In genomic region chr2:168084267-168084781, GRCh38 we compare ENCODE assay signal across 31 cellular contexts.
A peak's percentile ranks its signal among the peaks of the same experiment; 100 is the strongest.
DNase-seq lines count a peak whose midpoint lies in the region; ATAC-seq and TF ChIP-seq lines count a peak whose summit lies in the region.
"Had no signal": no experiment of that assay in that cellular context is flagged by ENCODE, and none has a peak within 500 bp of the region (broad histone marks: within the 10 kb centered on the region; RNA-seq: fewer than 3 reads in every experiment).

No MANE protein-coding gene starts in this region.

- H3K27me3 ChIP-seq in GM23338 (ENCODE audit: insufficient read depth) (no peaks in the 10 kb centered on the region), neural cell (ENCODE audit: insufficient read depth, low read depth, low read length) (no peaks in the 10 kb centered on the region), tibial artery (no peaks in the 10 kb centered on the region), smooth muscle cell (ENCODE audit: low read depth) (no peaks in the 10 kb centered on the region)
- H3K27me3 ChIP-seq: body of pancreas had no signal

- no peak overlapping the region for H3K27ac Mint-ChIP-seq in GM23338
- H3K27ac Mint-ChIP-seq: activated CD4-positive, alpha-beta memory T cell treated with anti-CD3 and anti-CD28 coated beads, Interleukin-2, amount 10 ng/mL, durations not matched to agents 7 days and 5 days; activated T-helper 1 cell treated with anti-CD3 and anti-CD28 coated beads, Interleukin-12 subunit alpha, Interleukin-12 subunit beta, Interleukin-2, Interleukin-4 antibody, amounts not matched to agents 30 ng/mL and 10 ng/mL and 1 ng/mL, durations not matched to agents 14 hours and 24 hours and 36 hours; T-helper 1 cell treated with Interleukin-12 subunit alpha and Interleukin-12 subunit beta and Interleukin-4 antibody, amounts not matched to agents 30 μg/mL and 1 μg/mL, for 36 hours; type B pancreatic cell had no signal

- no peaks in the 10 kb centered on the region for H3K9me3 ChIP-seq in neural cell (ENCODE audit: low read length)
- no peaks in the 10 kb centered on the region for H3K9me3 ChIP-seq in tibial artery
- no peaks in the 10 kb centered on the region for H3K9me3 ChIP-seq in smooth muscle cell (replicated peaks; ENCODE audit: low read depth)
- H3K9me3 ChIP-seq: body of pancreas had no signal

- H3K4me2 ChIP-seq in GM23338 (no peak overlapping the region), neural cell (ENCODE audit: low read length) (no peak overlapping the region), smooth muscle cell (no peak overlapping the region)
- H3K4me2 ChIP-seq: KMS-11 had no signal

- H3K9me2 ChIP-seq in GM23338 (ENCODE audit: insufficient read depth) (no peaks in the 10 kb centered on the region), neural cell (ENCODE audit: insufficient read depth, low read length) (no peaks in the 10 kb centered on the region)

- DNase-seq in GM23338 (ENCODE audit: low spot score) (peak; percentile 10), NCI-H82 treated with DMSO at 0.1 percent for 48 hours (lab: John Stamatoyannopoulos, UW; ENCODE audit: unreplicated experiment) (peak; percentile 39), choroid plexus epithelial cell (ENCODE audit: low read depth) (peak; percentile 10), tibial artery (no peak), smooth muscle cell (lab: John Stamatoyannopoulos, UW; ENCODE audit: unreplicated experiment) (no peak), medulla oblongata (ENCODE audit: extremely low spot score) (no peak)
- DNase-seq: activated CD4-positive, alpha-beta memory T cell treated with anti-CD3 and anti-CD28 coated beads, Interleukin-2, amount 10 ng/mL, durations not matched to agents 7 days and 5 days; activated CD8-positive, alpha-beta memory T cell treated with anti-CD3 and anti-CD28 coated beads, Interleukin-2, amount 50 U/mL, for 48 hours; activated naive CD4-positive, alpha-beta T cell treated with Interleukin-2 at 50 U/mL for 16 hours; body of pancreas; cerebellar nuclear complex; EL; hippocampal formation; immature natural killer cell; left cardiac atrium; mammary epithelial cell; MV-4-11; NCI-H1436; NCI-H2107; NCI-H446; NCI-H748 treated with DMSO at 0.1 percent for 48 hours; PC-3; stimulated activated CD4-positive, alpha-beta T cell treated with anti-CD3 and anti-CD28 coated beads, Interleukin-15, amount 100 ng/mL, for 24 hours; stimulated activated CD4-positive, alpha-beta T cell treated with anti-CD3 and anti-CD28 coated beads, Interleukin-4, amount 100 ng/mL, for 4 hours had no signal

- H3F3A ChIP-seq in GM23338 (replicated peaks; ENCODE audit: low read depth) = no peaks in the 10 kb centered on the region
- H3F3A ChIP-seq in neural cell (ENCODE audit: insufficient read depth, low read length, poor library complexity, severe bottlenecking) = no peaks in the 10 kb centered on the region
- no peaks in the 10 kb centered on the region for H3F3A ChIP-seq in smooth muscle cell (ENCODE audit: low read depth)

- H3K79me2 ChIP-seq in GM23338 (replicated peaks; ENCODE audit: insufficient read depth) (no peaks in the 10 kb centered on the region), neural cell (replicated peaks; ENCODE audit: insufficient read depth, low read length) (no peaks in the 10 kb centered on the region), smooth muscle cell (ENCODE audit: low read depth) (no peaks in the 10 kb centered on the region)

- H3K36me3 ChIP-seq in GM23338 (ENCODE audit: insufficient read depth) (no peaks in the 10 kb centered on the region), neural cell (ENCODE audit: insufficient read depth, low read length) (no peaks in the 10 kb centered on the region), tibial artery (no peaks in the 10 kb centered on the region), smooth muscle cell (ENCODE audit: low read depth) (no peaks in the 10 kb centered on the region)

- H3K9me3 Mint-ChIP-seq in GM23338 = no peaks in the 10 kb centered on the region; the same call in 1 of the 3 replicates
- H3K9me3 Mint-ChIP-seq: immature natural killer cell, type B pancreatic cell had no signal

- peak; percentile 75 for TF ChIP-seq RAD21 in neural cell (conservative IDR thresholded peaks at IDR 0.05)

- H2AFZ ChIP-seq in GM23338 (no peak overlapping the region), neural cell (ENCODE audit: low read depth, low read length) (no peak overlapping the region), smooth muscle cell (ENCODE audit: low read depth) (no peak overlapping the region)

- H3K9ac ChIP-seq in neural cell (ENCODE audit: low read length) (peak overlapping the region; percentile 4), smooth muscle cell (ENCODE audit: low read depth) (no peak overlapping the region)
- H3K9ac ChIP-seq: KMS-11 had no signal

- H3K4me1 ChIP-seq in GM23338 (ENCODE audit: insufficient read depth) (peaks cover 7% of the 10 kb centered on the region; the same call in 1 of the 2 replicates), tibial artery (no peaks in the 10 kb centered on the region), smooth muscle cell (ENCODE audit: low read depth) (peaks cover 15% of the 10 kb centered on the region)
- H3K4me1 ChIP-seq: body of pancreas had no signal

- no peak for ATAC-seq in GM23338
- no peak for ATAC-seq in GM18873 (IDR thresholded peaks at IDR 0.05; ENCODE audit: low FRiP score, unreplicated experiment)
- ATAC-seq: body of pancreas, GM12878, left cardiac atrium, PC-3 had no signal

- H3K4me3 ChIP-seq in GM23338 = no peak overlapping the region
- H3K4me3 ChIP-seq in choroid plexus epithelial cell (ENCODE audit: low read depth, low read length) = no peak overlapping the region
- peak overlapping the region; percentile 33 for H3K4me3 ChIP-seq in neural cell (ENCODE audit: low read length)
- H3K4me3 ChIP-seq in tibial artery = no peak overlapping the region
- no peak overlapping the region for H3K4me3 ChIP-seq in smooth muscle cell
- H3K4me3 ChIP-seq: body of pancreas, GM12878 had no signal

- TF ChIP-seq EP300 in neural cell (conservative IDR thresholded peaks at IDR 0.05; ENCODE audit: poor library complexity, severe bottlenecking) = peak; percentile 78

- intact Hi-C loops in tibial artery (cut with DNase I; ENCODE audit: low total_unique reads) = no loop called here

- no peak overlapping the region for H3K4me3 Mint-ChIP-seq in GM23338
- H3K4me3 Mint-ChIP-seq: activated CD4-positive, alpha-beta memory T cell treated with anti-CD3 and anti-CD28 coated beads, Interleukin-2, amount 10 ng/mL, durations not matched to agents 7 days and 5 days; activated T-helper 1 cell treated with anti-CD3 and anti-CD28 coated beads, Interleukin-12 subunit alpha, Interleukin-12 subunit beta, Interleukin-2, Interleukin-4 antibody, amounts not matched to agents 30 ng/mL and 10 ng/mL and 1 ng/mL, durations not matched to agents 14 hours and 24 hours and 36 hours; immature natural killer cell; T-helper 1 cell treated with Interleukin-12 subunit alpha and Interleukin-12 subunit beta and Interleukin-4 antibody, amounts not matched to agents 30 μg/mL and 1 μg/mL, for 36 hours; type B pancreatic cell had no signal

- H3K27me3 Mint-ChIP-seq in GM23338 (ENCODE audit: insufficient read depth, low read depth, poor library complexity) = peaks cover 2% of the 10 kb centered on the region
- H3K27me3 Mint-ChIP-seq: activated CD4-positive, alpha-beta memory T cell treated with anti-CD3 and anti-CD28 coated beads, Interleukin-2, amount 10 ng/mL, durations not matched to agents 7 days and 5 days; type B pancreatic cell had no signal

- H4K20me1 ChIP-seq in GM23338 (replicated peaks; ENCODE audit: insufficient read depth) (no peaks in the 10 kb centered on the region), neural cell (ENCODE audit: insufficient read depth) (no peaks in the 10 kb centered on the region), smooth muscle cell (ENCODE audit: low read depth) (peaks cover 26% of the 10 kb centered on the region)

- 72% methylated on average over 4 of the region's 4 CpGs for WGBS in smooth muscle cell (ENCODE audit: low lambda C conversion rate)

- H3K27ac ChIP-seq in GM23338 (ENCODE audit: low read depth) = no peak overlapping the region
- H3K27ac ChIP-seq in neural cell (ENCODE audit: low read length) = peak overlapping the region; percentile 44
- H3K27ac ChIP-seq in tibial artery = no peak overlapping the region
- H3K27ac ChIP-seq in smooth muscle cell (ENCODE audit: low read depth) = no peak overlapping the region
- H3K27ac ChIP-seq: body of pancreas, KMS-11 had no signal

- TF ChIP-seq CTCF in GM23338 (conservative IDR thresholded peaks at IDR 0.05; ENCODE audit: low read depth in 2 of 2) (peak in 1 of 2 experiments; percentile 31; a peak in 2 of 4 replicates), choroid plexus epithelial cell (conservative IDR thresholded peaks at IDR 0.05; ENCODE audit: low read depth, low read length) (peak; percentile 6), neural cell (IDR thresholded peaks at IDR 0.05; ENCODE audit: poor library complexity, severe bottlenecking) (peak; percentile 73), tibial artery (IDR thresholded peaks at IDR 0.05) (no peak), smooth muscle cell (IDR thresholded peaks at IDR 0.05; ENCODE audit: borderline replicate concordance, insufficient read depth, poor library complexity, severe bottlenecking) (no peak)

- peaks cover 5% of the 10 kb centered on the region; the same call in 2 of the 3 replicates for H3K36me3 Mint-ChIP-seq in GM23338 (ENCODE audit: low read depth)

- H3K4me1 Mint-ChIP-seq in GM23338 = peaks cover 5% of the 10 kb centered on the region

TF ChIP-seq in GM23338, 12 proteins besides CTCF, POLR2A, EP300 and RAD21 (continues in another document):
- TF ChIP-seq STAT1 (IDR thresholded peaks at IDR 0.05; ENCODE audit: unreplicated experiment) (no peak), ZNF114 (CRISPR knock-in tag; IDR thresholded peaks at IDR 0.05) (no peak)

TF ChIP-seq in neural cell, 6 proteins besides CTCF, POLR2A, EP300 and RAD21 (continues in another document):
- TF ChIP-seq SMC3 (conservative IDR thresholded peaks at IDR 0.05; ENCODE audit: poor library complexity) (peak; percentile 71), TAF1 (IDR thresholded peaks at IDR 0.05; ENCODE audit: low read depth) (no peak), POLR2AphosphoS5 (IDR thresholded peaks at IDR 0.05) (peak; percentile 26), MXI1 (conservative IDR thresholded peaks at IDR 0.05; ENCODE audit: poor library complexity, severe bottlenecking) (no peak)

Comparison
In these comparisons a context has a peak if more than half of its experiments do, and no peak if none do; other contexts are left out.
1. DNase-seq: peak in GM23338 (single experiment), NCI-H82 treated with DMSO at 0.1 percent for 48 hours (single experiment) and choroid plexus epithelial cell (single experiment); none in tibial artery (0 of 2), smooth muscle cell (single experiment) and medulla oblongata (single experiment).
2. CTCF ChIP-seq: peak in choroid plexus epithelial cell (single experiment) and neural cell (single experiment); none in tibial artery (0 of 2) and smooth muscle cell (single experiment).